Comparison of ENCODE assay signal across 13 cellular contexts in the genomic region with DNA sequence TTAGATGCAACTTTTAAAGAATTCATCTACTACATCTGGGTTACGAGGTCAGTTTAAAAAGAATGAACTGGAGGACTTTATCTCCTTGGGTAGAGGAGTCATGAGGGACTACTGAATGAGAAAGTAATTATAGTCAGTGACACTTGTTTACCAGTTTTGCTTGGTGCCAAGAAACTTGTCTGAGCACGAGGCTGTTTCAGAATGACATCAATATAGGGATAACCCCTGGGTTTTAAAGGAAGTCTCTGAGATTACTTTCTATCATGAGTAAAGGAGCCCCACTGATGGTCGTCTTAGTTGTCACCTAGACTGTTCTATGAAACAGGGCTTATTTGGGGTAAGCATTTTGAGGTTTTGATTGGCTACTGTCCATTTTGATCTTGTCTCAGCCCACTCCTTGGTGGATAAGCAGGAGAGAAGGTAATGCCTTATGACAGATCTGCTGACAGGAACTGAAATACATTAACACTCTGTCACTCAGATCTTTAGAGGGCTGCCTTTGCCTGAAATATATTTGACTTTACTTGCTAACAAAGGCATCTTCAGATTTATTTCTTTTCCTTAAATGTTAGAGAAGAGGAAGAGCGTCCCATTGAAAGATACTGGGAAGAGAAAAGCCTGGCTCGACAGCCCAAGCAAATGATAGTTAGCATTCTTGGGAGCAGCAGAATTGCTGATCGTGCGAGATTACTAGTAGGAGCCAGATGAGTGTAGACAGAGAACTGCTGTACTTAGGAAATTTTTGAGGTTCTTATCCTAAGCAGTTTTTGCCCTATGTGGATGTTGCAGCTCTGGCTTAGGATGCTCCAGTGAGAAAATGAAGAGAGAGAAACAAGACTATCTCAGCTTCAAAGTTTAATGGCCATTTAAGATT.
DNase-seq lines count a peak whose midpoint lies in the region; ATAC-seq lines count a peak whose summit lies in the region.
"Had no signal": no experiment of that assay in that cellular context is flagged by ENCODE, and none has a peak within 500 bp of the region (broad histone marks: within the 10 kb centered on the region; RNA-seq: fewer than 3 reads in every experiment).

No MANE protein-coding gene starts in this region.

- ATAC-seq in GM18907 (IDR thresholded peaks at IDR 0.05; ENCODE audit: unreplicated experiment): peak; percentile 56
- peak; percentile 58 for ATAC-seq in HG02970 (IDR thresholded peaks at IDR 0.05; ENCODE audit: low FRiP score, unreplicated experiment)
- no peak for ATAC-seq in GM21737 (IDR thresholded peaks at IDR 0.05; ENCODE audit: unreplicated experiment)

- DNase-seq in DMS79 (lab: John Stamatoyannopoulos, UW) (peak; percentile 13), epithelial cell of prostate (ENCODE audit: low read depth, low spot score) (peak; percentile 56), NCI-H146 (lab: John Stamatoyannopoulos, UW) (no peak), ureter (ENCODE audit: low spot score) (no peak), HCEC 1CT (no peak)
- DNase-seq: amniotic stem cell, BE2C, H9 had no signal

- H3K27ac ChIP-seq in epithelial cell of prostate: peak overlapping the region; percentile 2
- H3K27ac ChIP-seq: HL-60, neutrophil had no signal

Comparison
In these comparisons a context has a peak if more than half of its experiments do, and no peak if none do; other contexts are left out.
1. DNase-seq: peak in DMS79 (single experiment) and epithelial cell of prostate (single experiment); none in NCI-H146 (single experiment), ureter (single experiment) and HCEC 1CT (single experiment).